In the genomic region with DNA sequence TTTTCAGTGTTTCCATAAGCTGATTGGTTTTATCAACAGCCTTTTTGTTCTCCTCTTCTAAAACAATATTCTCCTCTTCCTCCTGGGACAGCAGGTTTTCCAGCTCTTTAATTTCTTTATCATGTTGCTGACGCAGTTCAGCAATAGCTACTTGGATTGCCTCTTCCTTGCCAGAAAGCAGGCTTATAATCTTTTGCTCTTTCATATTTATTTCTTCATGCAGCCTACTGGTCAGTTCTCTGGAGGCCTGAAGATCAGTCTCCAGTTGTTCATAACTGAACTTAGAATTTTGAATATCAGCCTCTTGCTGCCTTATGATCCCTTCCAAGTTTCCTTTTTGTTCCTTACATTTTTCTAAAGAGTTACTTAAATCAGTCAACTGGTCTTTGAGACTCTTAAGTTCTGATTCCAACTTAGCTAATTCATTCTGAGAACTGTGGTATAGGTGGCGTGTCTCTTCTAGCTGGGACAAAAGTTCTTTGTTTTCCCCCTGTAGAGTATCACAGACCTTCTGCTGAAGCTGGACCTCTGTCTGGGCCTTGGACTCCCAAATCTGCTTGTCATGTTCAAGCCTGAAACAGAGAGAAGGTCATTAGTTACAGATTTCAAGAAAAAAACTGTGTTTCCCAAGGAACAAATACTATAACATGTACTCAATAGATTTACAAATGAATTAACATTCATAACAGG, we compare ENCODE assay signal across 15 cellular contexts. TPM values are rescaled to one million over a fixed set of nuclear protein-coding genes. Genes with fewer than 3 reads are reported as not detected.
DNase-seq lines count a peak whose midpoint lies in the region; ATAC-seq and TF ChIP-seq lines count a peak whose summit lies in the region.
"Had no signal": no experiment of that assay in that cellular context is flagged by ENCODE, and none has a peak within 500 bp of the region (broad histone marks: within the 10 kb centered on the region; RNA-seq: fewer than 3 reads in every experiment).

No MANE protein-coding gene starts in this region.

- intact Hi-C loops in activated CD8-positive, alpha-beta T cell treated with anti-CD3 and anti-CD28 coated beads for 36 hours (cut with micrococcal nuclease) = no loop called here
- intact Hi-C loops in activated B cell treated with CpG ODN at 0.5 μM for 24 hours (cut with micrococcal nuclease) = no loop called here

- H3K4me1 ChIP-seq in CD4-positive, CD25-positive, alpha-beta regulatory T cell (ENCODE audit: control insufficient read depth, insufficient read depth, low read length, poor library complexity, severe bottlenecking) = no peaks in the 10 kb centered on the region
- H3K4me1 ChIP-seq: A549 had no signal

- H3K36me3 ChIP-seq in CD4-positive, CD25-positive, alpha-beta regulatory T cell (ENCODE audit: control insufficient read depth, insufficient read depth, low read length) = peaks cover 38% of the 10 kb centered on the region

- no peaks in the 10 kb centered on the region for H3K27me3 ChIP-seq in CD4-positive, CD25-positive, alpha-beta regulatory T cell (ENCODE audit: control insufficient read depth, insufficient read depth, low read length)

- H3K4me1 Mint-ChIP-seq in activated CD8-positive, alpha-beta T cell treated with anti-CD3 and anti-CD28 coated beads, Interleukin-2, amount 10 ng/mL, durations not matched to agents 7 days and 5 days (ENCODE audit: low read depth) = peaks cover 17% of the 10 kb centered on the region
- H3K4me1 Mint-ChIP-seq in activated CD8-positive, alpha-beta T cell treated with anti-CD3 and anti-CD28 coated beads for 36 hours (ENCODE audit: low read depth) = peaks cover 8% of the 10 kb centered on the region
- H3K4me1 Mint-ChIP-seq in CD4-positive, CD25-positive, alpha-beta regulatory T cell = peaks cover 3 to 17% (median 9%) of the 10 kb centered on the region in 4 donors
- H3K4me1 Mint-ChIP-seq in activated B cell treated with CpG ODN at 0.5 μM for 24 hours (peaks cover 11% of the 10 kb centered on the region), naive B cell (peaks cover 10 to 14% (median 11%) of the 10 kb centered on the region in 3 donors), T-helper 17 cell (peaks cover 3% of the 10 kb centered on the region)

- peaks cover 35% of the 10 kb centered on the region for H3K36me3 Mint-ChIP-seq in activated CD8-positive, alpha-beta T cell treated with anti-CD3 and anti-CD28 coated beads, Interleukin-2, amount 10 ng/mL, durations not matched to agents 7 days and 5 days (ENCODE audit: low read depth)
- peaks cover 40% of the 10 kb centered on the region for H3K36me3 Mint-ChIP-seq in activated CD8-positive, alpha-beta T cell treated with anti-CD3 and anti-CD28 coated beads for 36 hours (ENCODE audit: low read depth)
- H3K36me3 Mint-ChIP-seq in CD4-positive, CD25-positive, alpha-beta regulatory T cell = peaks cover 33% of the 10 kb centered on the region
- peaks cover 36% of the 10 kb centered on the region for H3K36me3 Mint-ChIP-seq in activated B cell treated with CpG ODN at 0.5 μM for 24 hours (ENCODE audit: low read depth)
- peaks cover 10 to 15% of the 10 kb centered on the region in 2 donors for H3K36me3 Mint-ChIP-seq in naive B cell
- H3K36me3 Mint-ChIP-seq in T-helper 17 cell (ENCODE audit: low read depth) = peaks cover 16% of the 10 kb centered on the region

- H3K27ac ChIP-seq in CD4-positive, CD25-positive, alpha-beta regulatory T cell (ENCODE audit: insufficient read depth, low read length, poor library complexity, severe bottlenecking) = no peak overlapping the region
- H3K27ac ChIP-seq: A549, RWPE1 had no signal

- no peaks in the 10 kb centered on the region for H3K9me3 Mint-ChIP-seq in activated CD8-positive, alpha-beta T cell treated with anti-CD3 and anti-CD28 coated beads, Interleukin-2, amount 10 ng/mL, durations not matched to agents 7 days and 5 days (ENCODE audit: insufficient read depth)
- H3K9me3 Mint-ChIP-seq in activated CD8-positive, alpha-beta T cell treated with anti-CD3 and anti-CD28 coated beads for 36 hours = no peaks in the 10 kb centered on the region
- H3K9me3 Mint-ChIP-seq in CD4-positive, CD25-positive, alpha-beta regulatory T cell = peaks cover 0 to 3% (median 0%) of the 10 kb centered on the region in 7 donors
- H3K9me3 Mint-ChIP-seq in activated B cell treated with CpG ODN at 0.5 μM for 24 hours (no peaks in the 10 kb centered on the region), naive B cell (no peaks in the 10 kb centered on the region)
- H3K9me3 Mint-ChIP-seq: IgD-negative memory B cell had no signal

- ATAC-seq in activated CD8-positive, alpha-beta T cell treated with anti-CD3 and anti-CD28 coated beads, Interleukin-2, amount 10 ng/mL, durations not matched to agents 7 days and 5 days = no peak
- ATAC-seq in activated CD8-positive, alpha-beta T cell treated with anti-CD3 and anti-CD28 coated beads for 36 hours = no peak
- no peak for ATAC-seq in CD4-positive, CD25-positive, alpha-beta regulatory T cell (ENCODE audit: low read depth in 2 of 2)
- ATAC-seq in activated B cell treated with CpG ODN at 0.5 μM for 24 hours (ENCODE audit: low read depth) = no peak
- ATAC-seq in naive B cell (ENCODE audit: low read depth in 2 of 2) = no peak
- no peak for ATAC-seq in T-helper 17 cell
- ATAC-seq: A549 had no signal

- no peak overlapping the region for H3K4me3 Mint-ChIP-seq in activated CD8-positive, alpha-beta T cell treated with anti-CD3 and anti-CD28 coated beads, Interleukin-2, amount 10 ng/mL, durations not matched to agents 7 days and 5 days
- H3K4me3 Mint-ChIP-seq in activated CD8-positive, alpha-beta T cell treated with anti-CD3 and anti-CD28 coated beads for 36 hours = no peak overlapping the region
- peak overlapping the region in 1 of 4 donors; percentile 59 for H3K4me3 Mint-ChIP-seq in CD4-positive, CD25-positive, alpha-beta regulatory T cell
- H3K4me3 Mint-ChIP-seq in activated B cell treated with CpG ODN at 0.5 μM for 24 hours (no peak overlapping the region), naive B cell (no peak overlapping the region), T-helper 17 cell (no peak overlapping the region)
- H3K4me3 Mint-ChIP-seq: CD14-positive monocyte, IgD-negative memory B cell had no signal

- no peak overlapping the region for H3K4me3 ChIP-seq in CD4-positive, CD25-positive, alpha-beta regulatory T cell (ENCODE audit: low read depth, low read length)
- H3K4me3 ChIP-seq: A549 had no signal

- H3K27ac Mint-ChIP-seq in activated CD8-positive, alpha-beta T cell treated with anti-CD3 and anti-CD28 coated beads, Interleukin-2, amount 10 ng/mL, durations not matched to agents 7 days and 5 days = peak overlapping the region; percentile 21
- H3K27ac Mint-ChIP-seq in activated CD8-positive, alpha-beta T cell treated with anti-CD3 and anti-CD28 coated beads for 36 hours = no peak overlapping the region
- H3K27ac Mint-ChIP-seq in CD4-positive, CD25-positive, alpha-beta regulatory T cell = peak overlapping the region in 2 of 3 donors; percentile 47 to 74
- H3K27ac Mint-ChIP-seq in activated B cell treated with CpG ODN at 0.5 μM for 24 hours = peak overlapping the region; percentile 52
- peak overlapping the region in 4 of 6 donors; percentile 7 to 81 (median 72) for H3K27ac Mint-ChIP-seq in naive B cell
- no peak overlapping the region for H3K27ac Mint-ChIP-seq in T-helper 17 cell

- no peaks in the 10 kb centered on the region for H3K9me3 ChIP-seq in CD4-positive, CD25-positive, alpha-beta regulatory T cell (ENCODE audit: control insufficient read depth in 2 of 2, low read length in 2 of 2)
- H3K9me3 ChIP-seq in T-helper 17 cell (ENCODE audit: control insufficient read depth, low read length, poor library complexity, severe bottlenecking) = no peaks in the 10 kb centered on the region
- H3K9me3 ChIP-seq: A549 had no signal

- CTCF ChIA-PET in activated CD8-positive, alpha-beta T cell treated with anti-CD3 and anti-CD28 coated beads, Interleukin-2, amount 10 ng/mL, durations not matched to agents 7 days and 5 days (lab: Charles Lee) = interaction anchor here (0.8 to 2.4 kb wide), 6 partner anchors 8 to 145 kb away, joined by 3 to 10 read pairs (median 4); a partner anchor contains a TSS
- CTCF ChIA-PET in activated CD8-positive, alpha-beta T cell treated with anti-CD3 and anti-CD28 coated beads for 36 hours (lab: Charles Lee) = interaction anchor here (1.2 kb wide), 1 partner anchor 10 kb away, joined by 4 read pairs; no protein-coding TSS in a partner anchor
- CTCF ChIA-PET in activated B cell treated with CpG ODN at 0.5 μM for 24 hours (lab: Charles Lee) = no interaction called here

- no peaks in the 10 kb centered on the region for H3K27me3 Mint-ChIP-seq in activated CD8-positive, alpha-beta T cell treated with anti-CD3 and anti-CD28 coated beads, Interleukin-2, amount 10 ng/mL, durations not matched to agents 7 days and 5 days (ENCODE audit: low read depth)
- no peaks in the 10 kb centered on the region for H3K27me3 Mint-ChIP-seq in activated CD8-positive, alpha-beta T cell treated with anti-CD3 and anti-CD28 coated beads for 36 hours
- H3K27me3 Mint-ChIP-seq in CD4-positive, CD25-positive, alpha-beta regulatory T cell = no peaks in the 10 kb centered on the region
- H3K27me3 Mint-ChIP-seq in activated B cell treated with CpG ODN at 0.5 μM for 24 hours = no peaks in the 10 kb centered on the region
- H3K27me3 Mint-ChIP-seq in naive B cell = no peaks in the 10 kb centered on the region
- no peaks in the 10 kb centered on the region for H3K27me3 Mint-ChIP-seq in T-helper 17 cell
- H3K27me3 Mint-ChIP-seq: IgD-negative memory B cell had no signal

- POLR2A ChIA-PET in activated CD8-positive, alpha-beta T cell treated with anti-CD3 and anti-CD28 coated beads, Interleukin-2, amount 10 ng/mL, durations not matched to agents 7 days and 5 days (lab: Charles Lee) = interaction anchor here (0.7 to 1.9 kb wide), 3 partner anchors 32 to 146 kb away, joined by 3 to 7 read pairs (median 4); a partner anchor contains a TSS
- POLR2A ChIA-PET in activated CD8-positive, alpha-beta T cell treated with anti-CD3 and anti-CD28 coated beads for 36 hours (lab: Charles Lee) = no interaction called here
- POLR2A ChIA-PET in activated B cell treated with CpG ODN at 0.5 μM for 24 hours (lab: Charles Lee) = interaction anchor here (0.7 to 1.3 kb wide), 2 partner anchors 31 to 64 kb away, joined by 3 to 4 read pairs; a partner anchor contains a TSS

- DNase-seq in activated CD8-positive, alpha-beta T cell treated with anti-CD3 and anti-CD28 coated beads, Interleukin-2, amount 10 ng/mL, durations not matched to agents 7 days and 5 days = no peak
- no peak for DNase-seq in activated CD8-positive, alpha-beta T cell treated with anti-CD3 and anti-CD28 coated beads for 36 hours
- no peak for DNase-seq in CD4-positive, CD25-positive, alpha-beta regulatory T cell
- DNase-seq in activated B cell treated with CpG ODN at 0.5 μM for 24 hours = no peak
- no peak for DNase-seq in naive B cell
- DNase-seq in T-helper 17 cell = no peak
- DNase-seq in NCI-H2107 treated with DMSO at 0.1 percent for 48 hours (lab: John Stamatoyannopoulos, UW; ENCODE audit: unreplicated experiment) = no peak
- DNase-seq: NCI-H1436 treated with DMSO at 0.1 percent for 48 hours; NCI-H226; NCI-H526 treated with DMSO at 0.1 percent for 48 hours; NK-92 treated with Interleukin-12 subunit alpha and Interleukin-12 subunit beta, amount 100 ng/mL, for 24 hours had no signal

- no peak for TF ChIP-seq CTCF in activated CD8-positive, alpha-beta T cell treated with anti-CD3 and anti-CD28 coated beads for 36 hours (IDR thresholded peaks at IDR 0.05)
- no peak for TF ChIP-seq CTCF in activated B cell treated with CpG ODN at 0.5 μM for 24 hours (IDR thresholded peaks at IDR 0.05)

RNA-seq across cellular contexts. Expression of a gene that starts 31.5 kb away (rescaled TPM):
- total RNA-seq in activated CD8-positive, alpha-beta T cell treated with anti-CD3 and anti-CD28 coated beads, Interleukin-2, amount 10 ng/mL, durations not matched to agents 7 days and 5 days = 100 to 1,000 TPM; 280 to 288 TPM
- 100 to 1,000 TPM; 196 to 199 TPM for total RNA-seq in activated CD8-positive, alpha-beta T cell treated with anti-CD3 and anti-CD28 coated beads for 36 hours
- total RNA-seq in CD4-positive, CD25-positive, alpha-beta regulatory T cell = 345 TPM
- polyA plus RNA-seq in CD4-positive, CD25-positive, alpha-beta regulatory T cell = 100 to 1,000 TPM; 430 to 564 (median 485) TPM
- total RNA-seq in activated B cell treated with CpG ODN at 0.5 μM for 24 hours = 434 and 440 TPM in 2 replicates
- 100 to 1,000 TPM; 367 to 548 (median 469) TPM for polyA plus RNA-seq in naive B cell (ENCODE audit: low read depth in 6 of 6)
- total RNA-seq in T-helper 17 cell = 100 to 1,000 TPM; 277 to 292 TPM

RNA-seq across cellular contexts. Expression of a gene that starts 57.4 kb away (rescaled TPM):
- total RNA-seq in activated CD8-positive, alpha-beta T cell treated with anti-CD3 and anti-CD28 coated beads, Interleukin-2, amount 10 ng/mL, durations not matched to agents 7 days and 5 days = 10 to 100 TPM; 26.0 to 27.4 TPM
- 10 to 100 TPM; 15.0 to 16.4 TPM for total RNA-seq in activated CD8-positive, alpha-beta T cell treated with anti-CD3 and anti-CD28 coated beads for 36 hours
- total RNA-seq in CD4-positive, CD25-positive, alpha-beta regulatory T cell = 51.7 TPM
- 1 to 10 TPM; 3.2 to 6.8 (median 3.9) TPM for polyA plus RNA-seq in CD4-positive, CD25-positive, alpha-beta regulatory T cell
- total RNA-seq in activated B cell treated with CpG ODN at 0.5 μM for 24 hours = 37.3 and 44.7 TPM in 2 replicates
- polyA plus RNA-seq in naive B cell (ENCODE audit: low read depth in 6 of 6) = 10 to 100 TPM in 1 of 6 donors, 1 to 10 TPM in 5; 1.2 to 10.6 (median 5.8) TPM
- 10 to 100 TPM; 56.1 to 66.9 TPM for total RNA-seq in T-helper 17 cell

Comparison
In these comparisons a context has a peak if more than half of its experiments do, and no peak if none do; other contexts are left out.
1. H3K27ac Mint-ChIP-seq: peak in activated CD8-positive, alpha-beta T cell treated with anti-CD3 and anti-CD28 coated beads, Interleukin-2, amount 10 ng/mL, durations not matched to agents 7 days and 5 days (single experiment), CD4-positive, CD25-positive, alpha-beta regulatory T cell (2 of 3), activated B cell treated with CpG ODN at 0.5 μM for 24 hours (single experiment) and naive B cell (4 of 6); none in activated CD8-positive, alpha-beta T cell treated with anti-CD3 and anti-CD28 coated beads for 36 hours (single experiment) and T-helper 17 cell (single experiment).